ENCODE assay signal across 25 cellular contexts in the genomic region with DNA sequence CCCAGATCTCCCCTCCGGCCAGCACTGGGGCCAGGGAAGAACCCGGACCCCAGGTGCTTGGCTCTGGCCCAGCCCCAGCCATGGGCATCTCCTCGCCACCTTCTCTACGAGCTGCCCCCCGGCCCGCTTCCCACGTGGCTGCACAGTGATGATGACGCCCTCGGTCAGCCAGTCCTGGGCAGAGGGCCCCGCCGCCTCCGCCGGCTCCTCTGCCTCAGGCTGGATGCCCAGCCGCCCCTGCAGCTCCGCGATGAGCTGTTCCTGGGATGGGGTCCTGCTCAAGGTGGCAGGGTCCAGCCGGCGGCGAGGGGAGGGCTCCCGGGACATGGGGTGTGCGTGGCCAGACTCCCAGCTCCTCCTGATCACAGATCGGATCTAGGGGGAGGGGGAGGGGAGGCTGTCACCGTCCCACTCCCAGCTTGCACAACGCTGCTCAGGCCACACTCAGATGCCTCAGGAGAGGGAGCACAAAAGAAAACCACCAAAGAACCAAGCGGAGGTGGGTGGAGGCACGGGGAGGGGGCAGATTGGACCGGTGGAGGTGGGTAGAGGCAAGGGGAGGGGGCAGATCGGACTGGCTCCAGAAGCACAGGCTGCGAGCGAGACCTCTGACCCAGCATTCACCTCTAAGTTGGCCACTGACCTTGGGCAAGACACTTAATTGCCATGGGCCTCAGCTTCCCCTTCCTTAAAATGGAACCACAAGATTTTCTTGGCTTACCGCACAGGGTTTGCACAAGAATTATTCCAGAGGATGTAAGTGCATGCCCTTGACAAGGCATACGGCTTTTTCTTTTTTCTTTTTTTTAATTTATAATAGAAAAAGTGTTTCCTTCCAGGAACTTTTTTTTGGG. TPM values are rescaled to one million over a fixed set of nuclear protein-coding genes. Genes with fewer than 3 reads are reported as not detected.
DNase-seq lines count a peak whose midpoint lies in the region; ATAC-seq and TF ChIP-seq lines count a peak whose summit lies in the region.
"Had no signal": no experiment of that assay in that cellular context is flagged by ENCODE, and none has a peak within 500 bp of the region (broad histone marks: within the 10 kb centered on the region; RNA-seq: fewer than 3 reads in every experiment).

No MANE protein-coding gene starts in this region.

- H3K36me3 ChIP-seq in H7 (replicated peaks; ENCODE audit: control insufficient read depth, insufficient read depth, low read length) (peaks cover 44% of the 10 kb centered on the region), mesodermal cell (ENCODE audit: control insufficient read depth, insufficient read depth, low read length) (peaks cover 96% of the 10 kb centered on the region), left ventricle myocardium inferior (peaks cover 98% of the 10 kb centered on the region)

- TF ChIP-seq POLR2A in NB4 (IDR thresholded peaks at IDR 0.05; ENCODE audit: extremely low read depth, insufficient read length): no peak

- no peaks in the 10 kb centered on the region for H3K27me3 ChIP-seq in H7 (ENCODE audit: control insufficient read depth, insufficient read depth, low read length)
- no peaks in the 10 kb centered on the region for H3K27me3 ChIP-seq in left ventricle myocardium inferior (ENCODE audit: low read depth)
- H3K27me3 ChIP-seq: BLaER1, heart left ventricle, right atrium auricular region, SJSA1, transverse colon had no signal

- intact Hi-C loops in left ventricle myocardium inferior (cut with micrococcal nuclease): no loop called here

- 87 to 94% methylated on average over 21 to 29 of the region's 32 CpGs for WGBS in mesodermal cell (ENCODE audit: insufficient coverage in 2 of 2), 2 experiments

- H3K27ac ChIP-seq in mesodermal cell (ENCODE audit: low read depth, low read length, severe bottlenecking) (peak overlapping the region; percentile 23), left ventricle myocardium inferior (replicated peaks) (no peak overlapping the region), caudate nucleus (ENCODE audit: low read depth, low read length) (no peak overlapping the region)
- H3K27ac ChIP-seq: BLaER1, heart left ventricle, right atrium auricular region, SJSA1, transverse colon had no signal

- no peak for TF ChIP-seq CTCF in NB4 (IDR thresholded peaks at IDR 0.05; ENCODE audit: low read depth, low read length)
- TF ChIP-seq CTCF in left ventricle myocardium inferior (IDR thresholded peaks at IDR 0.05; ENCODE audit: borderline replicate concordance): no peak

- peak; percentile 75 for DNase-seq in H7
- peak; percentile 91 for DNase-seq in NB4 (ENCODE audit: low read depth)
- DNase-seq in SKM-1 (lab: John Stamatoyannopoulos, UW; ENCODE audit: unreplicated experiment): peak; percentile 52
- DNase-seq in left ventricle myocardium inferior: no peak
- no peak for DNase-seq in caudate nucleus (lab: John Stamatoyannopoulos, UW)
- DNase-seq: activated CD8-positive, alpha-beta T cell treated with anti-CD3 and anti-CD28 coated beads, Interleukin-2, amount 10 ng/mL, durations not matched to agents 7 days and 5 days; effector CD4-positive, alpha-beta T cell; GOT3; heart left ventricle; KBM-7; MM.1S; NCI-H146; NCI-H2107; NCI-H446 treated with DMSO at 0.1 percent for 48 hours; nephron progenitor cell; stimulated activated CD4-positive, alpha-beta T cell treated with anti-CD3 and anti-CD28 coated beads, Interleukin-2, amount 100 ng/mL, for 48 hours; T-helper 2 cell; transverse colon had no signal

- H3K4me3 ChIP-seq in H7 (ENCODE audit: insufficient read depth, low read depth, low read length) (no peak overlapping the region), NB4 (ENCODE audit: low read depth, low read length) (no peak overlapping the region), mesodermal cell (ENCODE audit: extremely low read depth, insufficient read depth, low read length, poor library complexity, severe bottlenecking) (no peak overlapping the region), left ventricle myocardium inferior (no peak overlapping the region)
- H3K4me3 ChIP-seq: BLaER1, heart left ventricle, lung, right atrium auricular region, SJSA1, transverse colon had no signal

- H3K9me3 ChIP-seq in mesodermal cell (ENCODE audit: control insufficient read depth, low read length): no peaks in the 10 kb centered on the region
- H3K9me3 ChIP-seq in left ventricle myocardium inferior (replicated peaks): no peaks in the 10 kb centered on the region
- H3K9me3 ChIP-seq: BLaER1, heart left ventricle, right atrium auricular region, SJSA1, transverse colon had no signal

- no peaks in the 10 kb centered on the region for H3K4me1 ChIP-seq in mesodermal cell (ENCODE audit: control insufficient read depth, insufficient read depth, low read length, poor library complexity, severe bottlenecking)
- no peaks in the 10 kb centered on the region for H3K4me1 ChIP-seq in left ventricle myocardium inferior
- H3K4me1 ChIP-seq: BLaER1, heart left ventricle, right atrium auricular region, SJSA1 had no signal

- ATAC-seq in HG03097 (IDR thresholded peaks at IDR 0.05; ENCODE audit: low FRiP score, unreplicated experiment): no peak
- ATAC-seq: activated naive CD4-positive, alpha-beta T cell treated with anti-CD3 and anti-CD28 coated beads, Interleukin-2, amount 50 U/mL, for 72 hours had no signal

RNA-seq across cellular contexts. Expression of a gene that starts 16.1 kb away (rescaled TPM):
- 5,486 and 6,641 TPM in 2 replicates for total RNA-seq in H7 (2014; rRNA removed; shearing (Covaris generic))
- 3,564 TPM for polyA plus RNA-seq in mesodermal cell (2013, experiment 1 of 2)
- polyA plus RNA-seq in mesodermal cell (2013, experiment 2 of 2): 3,441 TPM
- 712 TPM for total RNA-seq in left ventricle myocardium inferior

RNA-seq across cellular contexts. Expression of a gene that starts 22.5 kb away (rescaled TPM):
- 119 and 130 TPM in 2 replicates for total RNA-seq in H7 (2014; rRNA removed; shearing (Covaris generic))
- 50.4 TPM for polyA plus RNA-seq in mesodermal cell (2013, experiment 1 of 2)
- polyA plus RNA-seq in mesodermal cell (2013, experiment 2 of 2): 37.7 TPM
- 36.0 TPM for total RNA-seq in left ventricle myocardium inferior

RNA-seq across cellular contexts. Expression of a gene that starts 48.6 kb away (rescaled TPM):
- 76.1 and 89.9 TPM in 2 replicates for total RNA-seq in H7 (2014; rRNA removed; shearing (Covaris generic))
- polyA plus RNA-seq in mesodermal cell (2013, experiment 1 of 2): 85.7 TPM
- 72.4 TPM for polyA plus RNA-seq in mesodermal cell (2013, experiment 2 of 2)
- total RNA-seq in left ventricle myocardium inferior: 59.8 TPM

Comparison
In these comparisons a context has a peak if more than half of its experiments do, and no peak if none do; other contexts are left out.
1. DNase-seq: peak in H7 (single experiment), NB4 (single experiment) and SKM-1 (single experiment); none in left ventricle myocardium inferior (single experiment) and caudate nucleus (0 of 61).